ENCODE assay signal across 14 cellular contexts in the genomic region with DNA sequence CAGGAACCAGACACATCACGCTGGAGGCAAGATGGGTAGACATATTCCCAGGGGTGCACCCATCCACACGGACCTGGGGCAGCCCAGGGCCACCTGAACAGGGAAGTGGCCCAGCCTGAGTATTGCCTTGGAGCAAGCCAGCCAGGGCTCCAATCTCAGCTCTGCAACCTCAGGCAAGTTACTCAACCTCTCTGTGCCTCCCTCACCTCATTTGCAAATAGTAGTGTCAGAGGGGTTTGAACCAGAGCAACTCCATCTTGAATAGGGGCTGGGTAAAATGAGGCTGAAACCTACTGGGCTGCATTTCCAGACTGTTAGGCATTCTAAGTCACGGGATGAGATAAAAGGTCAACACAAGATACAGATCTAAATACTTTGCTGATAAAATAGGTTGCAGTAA. TPM values are rescaled to one million over a fixed set of nuclear protein-coding genes. Genes with fewer than 3 reads are reported as not detected.
DNase-seq lines count a peak whose midpoint lies in the region; FAIRE-seq and TF ChIP-seq lines count a peak whose summit lies in the region.
"Had no signal": no experiment of that assay in that cellular context is flagged by ENCODE, and none has a peak within 500 bp of the region (broad histone marks: within the 10 kb centered on the region; RNA-seq: fewer than 3 reads in every experiment).

No MANE protein-coding gene starts in this region.

- H2AK5ac ChIP-seq in H1 (ENCODE audit: low read depth, low read length) = no peak overlapping the region; the same call in 1 of the 2 replicates

- DNase-seq in RWPE1 (ENCODE audit: low spot score) = no peak
- DNase-seq in H1 (ENCODE audit: low read depth in 1 of 2, low spot score in 2 of 2) = no peak
- no peak for DNase-seq in osteoblast (ENCODE audit: insufficient read length, low spot score, missing footprints)
- no peak for DNase-seq in transverse colon
- no peak for DNase-seq in activated T-cell treated with anti-CD3 and anti-CD28 coated beads, Interleukin-2, amount 50 U/mL, for 24 hours
- DNase-seq in WERI-Rb-1 = no peak
- no peak for DNase-seq in nucleus accumbens (lab: John Stamatoyannopoulos, UW)
- DNase-seq: activated CD4-positive, alpha-beta T cell treated with anti-CD3 and anti-CD28 coated beads for 1 hour; DMS79; endodermal cell; NCI-H1694; SIG-M5 had no signal

- H3K4ac ChIP-seq in H1 (replicated peaks; ENCODE audit: insufficient read length, low read depth, low read length) = no peak overlapping the region

- 90% methylated on average over 3 of the region's 3 CpGs; no CpG with 5 or more reads in 1 of the 2 experiments for WGBS in H1 (ENCODE audit: extremely low coverage in 1 of 2, insufficient coverage in 1 of 2, insufficient read length in 1 of 2, insufficient replicate concordance in 2 of 2, low coverage in 1 of 2, low lambda C conversion rate in 2 of 2, missing lambda C conversion rate in 1 of 2), 2 experiments
- 79 to 80% methylated on average over 1 to 3 of the region's 3 CpGs for WGBS in transverse colon (ENCODE audit: low coverage in 1 of 2), 2 donors

- 0 out of 2 replicates have a peak overlapping the region, but pooled peaks have one; percentile 64 for H2BK12ac ChIP-seq in H1 (ENCODE audit: low read depth, low read length)

- H4K5ac ChIP-seq in H1 (ENCODE audit: insufficient read length, low read depth, low read length) = no peak overlapping the region

- H2BK15ac ChIP-seq in H1 (ENCODE audit: low read length) = 0 out of 2 replicates have a peak overlapping the region, but pooled peaks have one; percentile 46

- H3K27me3 Mint-ChIP-seq in activated T-cell treated with anti-CD3 and anti-CD28 coated beads, Interleukin-2, amount 50 U/mL, for 24 hours = no peaks in the 10 kb centered on the region
- H3K27me3 Mint-ChIP-seq: activated naive CD4-positive, alpha-beta T cell treated with anti-CD3 and anti-CD28 coated beads, Interleukin-2, amount 50 U/mL, for 24 hours; memory B cell had no signal

- H3K4me1 ChIP-seq in H1 (replicated peaks in 1 of 4; ENCODE audit: control insufficient read depth in 3 of 4, insufficient read depth in 4 of 4, low read length in 3 of 4) (peaks cover 0 to 20% (median 15%) of the 10 kb centered on the region in 4 experiments; a peak in 6 of 7 replicates), osteoblast (ENCODE audit: insufficient read depth, low read length) (peaks cover 18% of the 10 kb centered on the region), transverse colon (peaks cover 0 to 51% (median 19%) of the 10 kb centered on the region in 4 donors)

- H3K36me3 ChIP-seq in H1 (ENCODE audit: control insufficient read depth in 2 of 4, insufficient read depth in 4 of 4, low read length in 3 of 4) = no peaks in the 10 kb centered on the region
- H3K36me3 ChIP-seq in osteoblast (ENCODE audit: insufficient read depth, low read length) = no peaks in the 10 kb centered on the region
- H3K36me3 ChIP-seq in transverse colon = no peaks in the 10 kb centered on the region
- H3K36me3 ChIP-seq in WERI-Rb-1 = no peaks in the 10 kb centered on the region

- no peak overlapping the region for H2BK120ac ChIP-seq in H1 (replicated peaks; ENCODE audit: low read depth, low read length)

- H3K27me3 ChIP-seq in H1 (replicated peaks in 1 of 4; ENCODE audit: control insufficient read depth in 3 of 4, extremely low read depth in 1 of 4, insufficient read depth in 3 of 4, low read length in 3 of 4) = no peaks in the 10 kb centered on the region
- H3K27me3 ChIP-seq in osteoblast (ENCODE audit: insufficient read depth, low read length) = no peaks in the 10 kb centered on the region
- H3K27me3 ChIP-seq in transverse colon = no peaks in the 10 kb centered on the region
- no peaks in the 10 kb centered on the region for H3K27me3 ChIP-seq in WERI-Rb-1 (ENCODE audit: insufficient read depth, low read depth, severe bottlenecking)

- no peak overlapping the region for H3K9ac ChIP-seq in H1 (replicated peaks in 1 of 4; ENCODE audit: extremely low read depth in 1 of 4, low read depth in 3 of 4, low read length in 3 of 4)

- H3K36me3 Mint-ChIP-seq in activated T-cell treated with anti-CD3 and anti-CD28 coated beads, Interleukin-2, amount 50 U/mL, for 24 hours (ENCODE audit: low read depth) = no peaks in the 10 kb centered on the region
- H3K36me3 Mint-ChIP-seq: activated naive CD4-positive, alpha-beta T cell treated with anti-CD3 and anti-CD28 coated beads, Interleukin-2, amount 50 U/mL, for 24 hours; memory B cell had no signal

- H3K4me3 ChIP-seq in H1 (ENCODE audit: extremely low read depth in 1 of 4, insufficient read depth in 2 of 4, low read depth in 3 of 4, low read length in 4 of 4) (no peak overlapping the region), osteoblast (ENCODE audit: insufficient read depth, low read length) (peak overlapping the region; percentile 19), transverse colon (no peak overlapping the region), WERI-Rb-1 (ENCODE audit: low read depth, low read length) (no peak overlapping the region)

- no peak overlapping the region for H3K23ac ChIP-seq in H1 (ENCODE audit: insufficient read length)

- no peaks in the 10 kb centered on the region for H3K79me2 ChIP-seq in H1 (ENCODE audit: control insufficient read depth in 1 of 2, insufficient read depth in 2 of 2, low read length in 2 of 2)
- H3K79me2 ChIP-seq in osteoblast (ENCODE audit: insufficient read depth, low read length) = no peaks in the 10 kb centered on the region

- TF ChIP-seq POLR2A in H1 (IDR thresholded peaks at IDR 0.05; ENCODE audit: control extremely low read depth in 1 of 2, low read depth in 2 of 2, low read length in 2 of 2) (no peak), transverse colon (IDR thresholded peaks at IDR 0.05) (no peak)

- no peak overlapping the region for H3K56ac ChIP-seq in H1 (replicated peaks; ENCODE audit: insufficient read length, low read depth, low read length)

- no peak for TF ChIP-seq EP300 in H1 (IDR thresholded peaks at IDR 0.05; ENCODE audit: borderline replicate concordance in 1 of 2, low read depth in 2 of 2, low read length in 2 of 2)
- no peak for TF ChIP-seq EP300 in transverse colon (IDR thresholded peaks at IDR 0.05; ENCODE audit: low read depth)

- H4K8ac ChIP-seq in H1 (ENCODE audit: extremely low read depth, insufficient read depth, low read length) = peak overlapping the region; percentile 36; the same call in 1 of the 2 replicates

- CTCF ChIA-PET in RWPE1 (lab: Yijun Ruan, JAX) = no interaction called here
- CTCF ChIA-PET in H1 (lab: Charles Lee; ENCODE audit: partially characterized antibody) = no interaction called here

- H3K23me2 ChIP-seq in H1 (ENCODE audit: low read depth, low read length) = 0 out of 2 replicates have a peak, but pooled peaks cover 2% of the 10 kb centered on the region

- H2BK5ac ChIP-seq in H1 (ENCODE audit: low read depth, low read length) = no peak overlapping the region; the same call in 1 of the 2 replicates

- no peak overlapping the region for H3K4me3 Mint-ChIP-seq in activated T-cell treated with anti-CD3 and anti-CD28 coated beads, Interleukin-2, amount 50 U/mL, for 24 hours
- H3K4me3 Mint-ChIP-seq: activated naive CD4-positive, alpha-beta T cell treated with anti-CD3 and anti-CD28 coated beads, Interleukin-2, amount 50 U/mL, for 24 hours; endodermal cell; memory B cell had no signal

- no peak overlapping the region for H3K18ac ChIP-seq in H1 (ENCODE audit: extremely low read depth, low read length)

- in situ Hi-C loops in transverse colon (cut with MboI; ENCODE audit: low pct_ligation_motif_present in 1 of 4, low pct_unique_long_range_greater_than_20kb in 1 of 4, low sequenced_read_pairs in 3 of 4) = loop anchor here in 1 of 4 donors (25.0 kb wide), 1 partner anchor 221 kb away; no protein-coding TSS in a partner anchor

- H2BK20ac ChIP-seq in H1 (ENCODE audit: low read length) = no peak overlapping the region

- TF ChIP-seq RAD21 in H1 (IDR thresholded peaks at IDR 0.05 in 1 of 2, conservative IDR thresholded peaks at IDR 0.05 in 1 of 2; ENCODE audit: low read depth in 2 of 2, low read length in 2 of 2) = no peak

- H3K4me2 ChIP-seq in H1 (ENCODE audit: insufficient read depth in 1 of 2, low read depth in 2 of 2, low read length in 2 of 2) = no peak overlapping the region
- peak overlapping the region; percentile 41 for H3K4me2 ChIP-seq in osteoblast (ENCODE audit: insufficient read depth, low read length)

- H3K4me1 Mint-ChIP-seq in activated T-cell treated with anti-CD3 and anti-CD28 coated beads, Interleukin-2, amount 50 U/mL, for 24 hours (ENCODE audit: low read depth) = peaks cover 27% of the 10 kb centered on the region

- H3K9me3 Mint-ChIP-seq in activated T-cell treated with anti-CD3 and anti-CD28 coated beads, Interleukin-2, amount 50 U/mL, for 24 hours = no peaks in the 10 kb centered on the region
- H3K9me3 Mint-ChIP-seq: activated naive CD4-positive, alpha-beta T cell treated with anti-CD3 and anti-CD28 coated beads, Interleukin-2, amount 50 U/mL, for 24 hours; endodermal cell; memory B cell had no signal

- POLR2A ChIA-PET in RWPE1 (lab: Yijun Ruan, JAX; ENCODE audit: low non-redundant PET) (no interaction called here), H1 (lab: Charles Lee; ENCODE audit: partially characterized antibody) (interaction anchor here (1.0 kb wide), 1 partner anchor 11 kb away, joined by 3 read pairs; no protein-coding TSS in a partner anchor)

- FAIRE-seq in H1 (lab: Jason Lieb, UNC) = no peak

- no peak overlapping the region for H3K27ac Mint-ChIP-seq in activated T-cell treated with anti-CD3 and anti-CD28 coated beads, Interleukin-2, amount 50 U/mL, for 24 hours
- H3K27ac Mint-ChIP-seq: activated naive CD4-positive, alpha-beta T cell treated with anti-CD3 and anti-CD28 coated beads, Interleukin-2, amount 50 U/mL, for 24 hours; endodermal cell; memory B cell had no signal

- no peak overlapping the region for H4K91ac ChIP-seq in H1 (replicated peaks; ENCODE audit: insufficient read length, low read length)

- H4K20me1 ChIP-seq in H1 (replicated peaks in 1 of 2; ENCODE audit: control insufficient read depth in 1 of 2, insufficient read depth in 2 of 2, low read length in 2 of 2) = no peaks in the 10 kb centered on the region
- no peaks in the 10 kb centered on the region for H4K20me1 ChIP-seq in osteoblast (ENCODE audit: insufficient read depth, low read length)

- no peak overlapping the region for H3K14ac ChIP-seq in H1 (ENCODE audit: insufficient read length)

- intact Hi-C loops in transverse colon (cut with DNase I; ENCODE audit: low total_unique reads) = loop anchor here (5.0 kb wide), 1 partner anchor 46 kb away; the partner anchor contains the start of gene LITAF

- TF ChIP-seq CTCF in RWPE1 (conservative IDR thresholded peaks at IDR 0.05; ENCODE audit: low read depth) = no peak
- TF ChIP-seq CTCF in H1 (IDR thresholded peaks at IDR 0.05; ENCODE audit: control extremely low read depth in 1 of 3, insufficient read depth in 1 of 3, low read depth in 1 of 3, low read length in 3 of 3) = no peak
- no peak for TF ChIP-seq CTCF in osteoblast (IDR thresholded peaks at IDR 0.05; ENCODE audit: extremely low read depth, low read depth, low read length)
- no peak for TF ChIP-seq CTCF in transverse colon (IDR thresholded peaks at IDR 0.05)
- no peak for TF ChIP-seq CTCF in WERI-Rb-1 (IDR thresholded peaks at IDR 0.05; ENCODE audit: low read depth, low read length)

- H3K79me1 ChIP-seq in H1 (ENCODE audit: low read depth, low read length) = no peaks in the 10 kb centered on the region; the same call in 1 of the 2 replicates

- H3K9me3 ChIP-seq in H1 (ENCODE audit: insufficient read depth in 2 of 2, low read depth in 1 of 2, low read length in 1 of 2) = no peaks in the 10 kb centered on the region
- no peaks in the 10 kb centered on the region for H3K9me3 ChIP-seq in osteoblast (ENCODE audit: low read depth, low read length)
- no peaks in the 10 kb centered on the region for H3K9me3 ChIP-seq in transverse colon
- no peaks in the 10 kb centered on the region for H3K9me3 ChIP-seq in WERI-Rb-1 (ENCODE audit: severe bottlenecking)

- H2AFZ ChIP-seq in H1 (ENCODE audit: low read length) = no peak overlapping the region
- H2AFZ ChIP-seq in osteoblast (ENCODE audit: low read length) = peak overlapping the region; percentile 91

- H3K27ac ChIP-seq in RWPE1 (peak overlapping the region; percentile 33), H1 (ENCODE audit: low read depth, low read length) (no peak overlapping the region), osteoblast (ENCODE audit: low read depth, low read length) (peak overlapping the region; percentile 95), transverse colon (peak overlapping the region; percentile 43 to 61 (median 58)), WERI-Rb-1 (no peak overlapping the region)

RNA-seq across cellular contexts. Expression of gene SNN, which starts 35.1 kb away (rescaled TPM):
- 60.6 and 66.9 TPM in 2 replicates for total RNA-seq in H1 (2021; fragmentation: NEBNext Ultra II Directional; extraction: Animal tissue kit (Norgen Biotek cat#: 25700))
- 37.4 and 53.4 TPM in 2 replicates for polyA plus RNA-seq in H1 (2011; rRNA removed)
- 52.8 TPM for polyA plus RNA-seq in H1 (2011; cell fraction: cytosol; rRNA removed)
- polyA plus RNA-seq in H1 (2011; cell fraction: nucleus; rRNA removed) = 43.9 TPM
- 51.0 to 60.1 TPM (median 55.9 TPM) in 4 replicates for polyA plus RNA-seq in H1 (2012, experiment 1 of 2)
- 48.7 TPM for polyA plus RNA-seq in H1 (2012, experiment 2 of 2)
- 34.2 TPM for polyA plus RNA-seq in H1 (2013, experiment 1 of 2)
- polyA plus RNA-seq in H1 (2013, experiment 2 of 2) = 39.2 TPM
- polyA minus RNA-seq in H1 (2011; rRNA and poly(A)+ RNA removed) = 33.4 and 34.6 TPM in 2 replicates
- polyA minus RNA-seq in H1 (2011; cell fraction: cytosol; rRNA and poly(A)+ RNA removed) = 23.3 TPM
- 24.7 TPM for polyA minus RNA-seq in H1 (2011; cell fraction: nucleus; rRNA and poly(A)+ RNA removed)
- total RNA-seq in osteoblast (13.0 and 13.8 TPM in 2 replicates), transverse colon (10 to 100 TPM in 2 of 4 donors, 1 to 10 TPM in 2; 4.9 to 12.3 (median 8.6) TPM)

RNA-seq across cellular contexts. Expression of gene LITAF, which starts 46.4 kb away (rescaled TPM):
- 160 and 165 TPM in 2 replicates for total RNA-seq in H1 (2021; fragmentation: NEBNext Ultra II Directional; extraction: Animal tissue kit (Norgen Biotek cat#: 25700))
- polyA plus RNA-seq in H1 (2011; rRNA removed) = 205 and 315 TPM in 2 replicates
- polyA plus RNA-seq in H1 (2011; cell fraction: cytosol; rRNA removed) = 150 TPM
- 185 TPM for polyA plus RNA-seq in H1 (2011; cell fraction: nucleus; rRNA removed)
- polyA plus RNA-seq in H1 (2012, experiment 1 of 2) = 80.9 to 155 TPM (median 121 TPM) in 4 replicates
- 82.5 TPM for polyA plus RNA-seq in H1 (2012, experiment 2 of 2)
- 77.3 TPM for polyA plus RNA-seq in H1 (2013, experiment 1 of 2)
- 80.0 TPM for polyA plus RNA-seq in H1 (2013, experiment 2 of 2)
- 140 and 174 TPM in 2 replicates for polyA minus RNA-seq in H1 (2011; rRNA and poly(A)+ RNA removed)
- polyA minus RNA-seq in H1 (2011; cell fraction: cytosol; rRNA and poly(A)+ RNA removed) = 85.9 TPM
- 78.8 TPM for polyA minus RNA-seq in H1 (2011; cell fraction: nucleus; rRNA and poly(A)+ RNA removed)
- total RNA-seq in osteoblast (33.3 and 38.6 TPM in 2 replicates), transverse colon (100 to 1,000 TPM in 2 of 4 donors, 10 to 100 TPM in 2; 32.8 to 193 (median 101) TPM)

Comparison
In these comparisons a context has a peak if more than half of its experiments do, and no peak if none do; other contexts are left out.
1. H3K27ac ChIP-seq: peak in RWPE1 (single experiment), osteoblast (single experiment) and transverse colon (4 of 4); none in H1 (single experiment) and WERI-Rb-1 (single experiment).